Comparison of ENCODE assay signal across 27 cellular contexts in the genomic region with DNA sequence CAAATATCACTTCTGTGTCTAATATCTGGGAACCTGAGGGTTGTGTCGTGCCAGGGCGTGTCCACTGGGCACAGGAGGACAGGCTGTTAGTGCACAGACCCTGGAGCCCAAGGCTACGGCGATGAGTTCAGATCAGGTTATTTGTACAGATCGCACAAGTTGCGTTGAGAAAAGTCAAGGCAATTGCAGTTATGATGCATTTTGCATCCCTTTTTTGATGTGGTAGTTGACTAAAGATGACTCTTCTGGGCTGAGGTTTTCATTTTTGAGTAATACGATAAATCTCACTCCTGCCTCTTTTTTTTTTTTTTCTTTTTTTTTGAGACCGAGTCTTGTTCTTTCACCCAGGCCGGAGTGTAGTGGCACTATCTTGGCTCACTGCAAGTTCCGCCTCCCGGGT.
"Had no signal": no experiment of that assay in that cellular context is flagged by ENCODE, and none has a peak within 500 bp of the region (broad histone marks: within the 10 kb centered on the region; RNA-seq: fewer than 3 reads in every experiment).

No MANE protein-coding gene starts in this region.

- H3K27me3 Mint-ChIP-seq: activated B cell treated with CpG ODN at 0.5 μM for 24 hours; activated CD4-positive, alpha-beta T cell treated with anti-CD3 and anti-CD28 coated beads, Interleukin-2, amount 10 ng/mL, durations not matched to agents 24 days and 14 days; activated CD8-positive, alpha-beta T cell treated with anti-CD3 and anti-CD28 coated beads for 36 hours; activated naive CD4-positive, alpha-beta T cell treated with anti-CD3 and anti-CD28 coated beads, Interleukin-2, amount 10 ng/mL, durations not matched to agents 7 days and 5 days; activated naive CD8-positive, alpha-beta T cell; central memory CD8-positive, alpha-beta T cell; dendritic cell treated with granulocyte-macrophage colony-stimulating factor and Interleukin-4, amounts not matched to agents 40 ng/mL and 50 ng/mL, for 4 days; T-helper 17 cell had no signal

- H3K4me3 Mint-ChIP-seq: activated B cell treated with CpG ODN at 0.5 μM for 24 hours; activated CD4-positive, alpha-beta T cell treated with anti-CD3 and anti-CD28 coated beads, Interleukin-2, amount 10 ng/mL, durations not matched to agents 24 days and 14 days; activated CD8-positive, alpha-beta T cell treated with anti-CD3 and anti-CD28 coated beads for 36 hours; activated naive CD4-positive, alpha-beta T cell treated with anti-CD3 and anti-CD28 coated beads, Interleukin-2, amount 10 ng/mL, durations not matched to agents 7 days and 5 days; activated naive CD8-positive, alpha-beta T cell; central memory CD8-positive, alpha-beta T cell; dendritic cell treated with granulocyte-macrophage colony-stimulating factor and Interleukin-4, amounts not matched to agents 40 ng/mL and 50 ng/mL, for 4 days; endodermal cell; T-helper 17 cell; T-helper 2 cell treated with Interferon-gamma antibody and Interleukin-4, amounts not matched to agents 5 μg/mL and 100 μg/mL, for 36 hours had no signal

- H3K4me1 Mint-ChIP-seq: activated B cell treated with CpG ODN at 0.5 μM for 24 hours; central memory CD8-positive, alpha-beta T cell; endodermal cell had no signal

- ATAC-seq: activated CD8-positive, alpha-beta T cell treated with anti-CD3 and anti-CD28 coated beads for 36 hours; esophagus mucosa; T-helper 17 cell had no signal

- H3K27ac Mint-ChIP-seq: activated B cell treated with CpG ODN at 0.5 μM for 24 hours; activated CD4-positive, alpha-beta T cell treated with anti-CD3 and anti-CD28 coated beads, Interleukin-2, amount 10 ng/mL, durations not matched to agents 24 days and 14 days; activated CD8-positive, alpha-beta T cell treated with anti-CD3 and anti-CD28 coated beads for 36 hours; activated naive CD4-positive, alpha-beta T cell treated with anti-CD3 and anti-CD28 coated beads, Interleukin-2, amount 10 ng/mL, durations not matched to agents 7 days and 5 days; activated naive CD8-positive, alpha-beta T cell; activated T-helper 2 cell treated with anti-CD3 and anti-CD28 coated beads, Interferon-gamma antibody, Interleukin-2, Interleukin-4, amounts not matched to agents 10 μg/mL and 5 μg/mL and 100 μg/mL, durations not matched to agents 14 hours and 24 hours and 36 hours; dendritic cell treated with granulocyte-macrophage colony-stimulating factor and Interleukin-4, amounts not matched to agents 40 ng/mL and 50 ng/mL, for 4 days; endodermal cell; T-helper 17 cell; T-helper 2 cell treated with Interferon-gamma antibody and Interleukin-4, amounts not matched to agents 5 μg/mL and 100 μg/mL, for 36 hours had no signal

- DNase-seq: activated B cell treated with CpG ODN at 0.5 μM for 24 hours; activated CD4-positive, alpha-beta T cell treated with anti-CD3 and anti-CD28 coated beads for 1 hour; activated CD4-positive, alpha-beta T cell treated with anti-CD3 and anti-CD28 coated beads, Interleukin-2, amount 10 ng/mL, durations not matched to agents 24 days and 14 days; activated CD8-positive, alpha-beta memory T cell treated with anti-CD3 and anti-CD28 coated beads for 24 hours; activated CD8-positive, alpha-beta T cell treated with anti-CD3 and anti-CD28 coated beads for 36 hours; activated effector memory CD4-positive, alpha-beta T cell treated with anti-CD3 and anti-CD28 coated beads, Interleukin-2, amount 50 U/mL, for 16 hours; activated naive CD4-positive, alpha-beta T cell treated with anti-CD3 and anti-CD28 coated beads, Interleukin-2, amount 10 ng/mL, durations not matched to agents 7 days and 5 days; amniotic stem cell; anterior cingulate cortex; brain microvascular endothelial cell; dorsolateral prefrontal cortex; effector memory CD4-positive, alpha-beta T cell; endodermal cell; foreskin fibroblast; head of caudate nucleus; hippocampal formation; T-helper 1 cell; T-helper 17 cell; T1000; WERI-Rb-1 had no signal

- H3K27ac ChIP-seq: brain microvascular endothelial cell, coronary artery, dorsolateral prefrontal cortex, WERI-Rb-1 had no signal

- H3K9me3 Mint-ChIP-seq: activated B cell treated with CpG ODN at 0.5 μM for 24 hours; activated CD4-positive, alpha-beta T cell treated with anti-CD3 and anti-CD28 coated beads, Interleukin-2, amount 10 ng/mL, durations not matched to agents 24 days and 14 days; activated CD8-positive, alpha-beta T cell treated with anti-CD3 and anti-CD28 coated beads for 36 hours; activated naive CD4-positive, alpha-beta T cell treated with anti-CD3 and anti-CD28 coated beads, Interleukin-2, amount 10 ng/mL, durations not matched to agents 7 days and 5 days; activated T-helper 2 cell treated with anti-CD3 and anti-CD28 coated beads, Interferon-gamma antibody, Interleukin-2, Interleukin-4, amounts not matched to agents 10 μg/mL and 5 μg/mL and 100 μg/mL, durations not matched to agents 14 hours and 24 hours and 36 hours; central memory CD8-positive, alpha-beta T cell; dendritic cell treated with granulocyte-macrophage colony-stimulating factor and Interleukin-4, amounts not matched to agents 40 ng/mL and 50 ng/mL, for 4 days; endodermal cell; T-helper 2 cell treated with Interferon-gamma antibody and Interleukin-4, amounts not matched to agents 5 μg/mL and 100 μg/mL, for 36 hours had no signal

- H3K27me3 ChIP-seq: brain microvascular endothelial cell, dorsolateral prefrontal cortex had no signal
